In genomic region chr5:39167973-39168345, GRCh38 we compare ENCODE assay signal across 27 cellular contexts. TPM values are rescaled to one million over a fixed set of nuclear protein-coding genes. Genes with fewer than 3 reads are reported as not detected.
A peak's percentile ranks its signal among the peaks of the same experiment; 100 is the strongest.
DNase-seq lines count a peak whose midpoint lies in the region; ATAC-seq, FAIRE-seq and TF ChIP-seq lines count a peak whose summit lies in the region.
"Had no signal": no experiment of that assay in that cellular context is flagged by ENCODE, and none has a peak within 500 bp of the region (broad histone marks: within the 10 kb centered on the region; RNA-seq: fewer than 3 reads in every experiment).

No MANE protein-coding gene starts in this region.

- TF ChIP-seq POLR2A in H54 (IDR thresholded peaks at IDR 0.05; ENCODE audit: low read depth, low read length) (no peak), transverse colon (IDR thresholded peaks at IDR 0.05) (no peak)

- H3K9me3 ChIP-seq in transverse colon: no peaks in the 10 kb centered on the region
- H3K9me3 ChIP-seq: HAP-1, MG63, Peyer's patch, testis, vagina had no signal

- H3K27ac ChIP-seq in transverse colon: no peak overlapping the region
- H3K27ac ChIP-seq: psoas muscle, testis, vagina had no signal

- H3K27ac Mint-ChIP-seq in activated T-cell treated with anti-CD3 and anti-CD28 coated beads, Interleukin-2, amount 50 U/mL, for 72 hours: peak overlapping the region; percentile 92
- H3K27ac Mint-ChIP-seq in activated naive CD4-positive, alpha-beta T cell treated with anti-CD3 and anti-CD28 coated beads, Interleukin-2, amount 50 U/mL, for 72 hours: peak overlapping the region; percentile 81 to 97
- peak overlapping the region; percentile 90 to 91 for H3K27ac Mint-ChIP-seq in natural killer cell
- H3K27ac Mint-ChIP-seq: endodermal cell had no signal

- no peak for ATAC-seq in activated T-cell treated with anti-CD3 and anti-CD28 coated beads, Interleukin-2, amount 50 U/mL, for 72 hours (replicated peaks in 1 of 2)
- no peak for ATAC-seq in activated naive CD4-positive, alpha-beta T cell treated with anti-CD3 and anti-CD28 coated beads, Interleukin-2, amount 50 U/mL, for 72 hours
- ATAC-seq in natural killer cell: no peak
- ATAC-seq: psoas muscle had no signal

- in situ Hi-C loops in transverse colon (cut with MboI; ENCODE audit: low pct_ligation_motif_present in 1 of 4, low pct_unique_long_range_greater_than_20kb in 1 of 4, low sequenced_read_pairs in 3 of 4): no loop called here

- peaks cover 3 to 5% of the 10 kb centered on the region in 2 donors for H3K9me3 Mint-ChIP-seq in activated T-cell treated with anti-CD3 and anti-CD28 coated beads, Interleukin-2, amount 50 U/mL, for 72 hours
- H3K9me3 Mint-ChIP-seq in activated naive CD4-positive, alpha-beta T cell treated with anti-CD3 and anti-CD28 coated beads, Interleukin-2, amount 50 U/mL, for 72 hours: peaks cover 6 to 10% of the 10 kb centered on the region in 2 donors
- H3K9me3 Mint-ChIP-seq in natural killer cell: no peaks in the 10 kb centered on the region
- H3K9me3 Mint-ChIP-seq: endodermal cell had no signal

- peaks cover 86% of the 10 kb centered on the region for H3K4me1 Mint-ChIP-seq in activated T-cell treated with anti-CD3 and anti-CD28 coated beads, Interleukin-2, amount 50 U/mL, for 72 hours (ENCODE audit: low read depth)
- peaks cover 76 to 85% of the 10 kb centered on the region in 2 donors for H3K4me1 Mint-ChIP-seq in natural killer cell
- H3K4me1 Mint-ChIP-seq: endodermal cell had no signal

- no peaks in the 10 kb centered on the region for H3K36me3 ChIP-seq in transverse colon
- H3K36me3 ChIP-seq: brain microvascular endothelial cell, HAP-1, MG63, Peyer's patch, vagina had no signal

- no peaks in the 10 kb centered on the region for H3K27me3 Mint-ChIP-seq in activated T-cell treated with anti-CD3 and anti-CD28 coated beads, Interleukin-2, amount 50 U/mL, for 72 hours (ENCODE audit: low read depth)
- H3K27me3 Mint-ChIP-seq in natural killer cell (ENCODE audit: low read depth in 2 of 2): no peaks in the 10 kb centered on the region

- no peak for TF ChIP-seq EP300 in transverse colon (IDR thresholded peaks at IDR 0.05; ENCODE audit: low read depth)

- H3K4me3 Mint-ChIP-seq in activated T-cell treated with anti-CD3 and anti-CD28 coated beads, Interleukin-2, amount 50 U/mL, for 72 hours: peak overlapping the region; percentile 71 to 74
- peak overlapping the region; percentile 11 for H3K4me3 Mint-ChIP-seq in natural killer cell
- H3K4me3 Mint-ChIP-seq: endodermal cell had no signal

- H3K27me3 ChIP-seq in transverse colon: no peaks in the 10 kb centered on the region
- H3K27me3 ChIP-seq: brain microvascular endothelial cell, Peyer's patch, testis, vagina had no signal

- intact Hi-C loops in natural killer cell (cut with micrococcal nuclease) (no loop called here), transverse colon (cut with DNase I; ENCODE audit: low total_unique reads) (no loop called here)

- H3K36me3 Mint-ChIP-seq in activated T-cell treated with anti-CD3 and anti-CD28 coated beads, Interleukin-2, amount 50 U/mL, for 72 hours (ENCODE audit: insufficient read depth in 2 of 2): peaks cover 2 to 15% of the 10 kb centered on the region in 2 donors
- H3K36me3 Mint-ChIP-seq in activated naive CD4-positive, alpha-beta T cell treated with anti-CD3 and anti-CD28 coated beads, Interleukin-2, amount 50 U/mL, for 72 hours: peaks cover 8 to 40% of the 10 kb centered on the region in 2 donors
- H3K36me3 Mint-ChIP-seq in natural killer cell: peaks cover 1% of the 10 kb centered on the region

- no peak for DNase-seq in activated T-cell treated with anti-CD3 and anti-CD28 coated beads, Interleukin-2, amount 50 U/mL, for 72 hours
- no peak for DNase-seq in activated T-cell treated with anti-CD3 and anti-CD28 coated beads, Interleukin-2, amount 50 U/mL, for 1 hour
- DNase-seq in H54 (ENCODE audit: insufficient read length, low spot score) (no peak), natural killer cell (no peak), SIG-M5 (lab: John Stamatoyannopoulos, UW) (no peak), NCI-H1694 (lab: John Stamatoyannopoulos, UW) (no peak), transverse colon (no peak)
- no peak for DNase-seq in activated naive CD4-positive, alpha-beta T cell treated with anti-CD3 and anti-CD28 coated beads, Interleukin-2, amount 50 U/mL, for 72 hours (ENCODE audit: low spot score in 2 of 2)
- DNase-seq: activated CD4-positive, CD25-positive, alpha-beta regulatory T cell; brain microvascular endothelial cell; C1 segment of cervical spinal cord; DMS153; endodermal cell; MG63; NCI-H1417 treated with DMSO at 0.1 percent for 48 hours; NCI-H2107; NCI-H524; Peyer's patch; psoas muscle; T-helper 9 cell; testis had no signal

- H3K4me1 ChIP-seq in transverse colon: no peaks in the 10 kb centered on the region
- H3K4me1 ChIP-seq: Peyer's patch, testis, vagina had no signal

- peak; percentile 69 for FAIRE-seq in H54 (lab: Jason Lieb, UNC)
- FAIRE-seq: colon, keratinocyte had no signal

- TF ChIP-seq CTCF in natural killer cell (IDR thresholded peaks at IDR 0.05): no peak
- no peak for TF ChIP-seq CTCF in transverse colon (IDR thresholded peaks at IDR 0.05)

- no peak overlapping the region for H3K4me3 ChIP-seq in transverse colon
- H3K4me3 ChIP-seq: HAP-1, lung, MG63, Peyer's patch, psoas muscle, testis, vagina had no signal

- WGBS in transverse colon (ENCODE audit: low coverage in 1 of 2), 2 donors: 75 to 80% methylated on average over 2 of the region's 2 CpGs

RNA-seq across cellular contexts. Expression of gene FYB1, which starts 51.4 kb away (rescaled TPM):
- total RNA-seq in activated T-cell treated with anti-CD3 and anti-CD28 coated beads, Interleukin-2, amount 50 U/mL, for 72 hours: 100 to 1,000 TPM; 127 to 131 TPM
- 100 to 1,000 TPM; 161 to 168 TPM for total RNA-seq in activated naive CD4-positive, alpha-beta T cell treated with anti-CD3 and anti-CD28 coated beads, Interleukin-2, amount 50 U/mL, for 72 hours
- total RNA-seq in natural killer cell (100 to 1,000 TPM; 277 to 340 (median 295) TPM), transverse colon (10 to 100 TPM in 2 of 4 donors, 1 to 10 TPM in 2; 6.4 to 38.5 (median 17.5) TPM)
- total RNA-seq: endodermal cell, G401 had no signal
